In the genomic region with DNA sequence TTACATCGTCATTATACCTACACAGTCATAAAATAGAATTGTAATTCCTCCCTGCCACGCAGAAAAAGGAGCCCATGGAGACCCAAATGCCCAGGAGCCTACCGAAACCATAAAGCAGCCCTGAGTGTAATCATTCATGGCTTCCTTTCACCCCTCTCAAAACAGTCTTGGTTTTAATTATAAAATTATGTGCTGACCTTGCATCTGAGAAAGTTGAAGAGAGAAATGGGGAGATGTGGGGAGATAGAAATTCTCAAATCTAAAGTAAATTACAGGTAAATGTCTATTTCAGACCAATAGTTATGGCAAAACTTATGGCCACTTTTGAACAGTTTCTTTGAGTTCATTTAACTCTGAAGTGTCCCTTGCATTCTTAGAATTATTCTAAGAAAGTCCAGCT, we compare ENCODE assay signal across 22 cellular contexts.
A peak's percentile ranks its signal among the peaks of the same experiment; 100 is the strongest.
DNase-seq lines count a peak whose midpoint lies in the region; ATAC-seq, FAIRE-seq and TF ChIP-seq lines count a peak whose summit lies in the region.
"Had no signal": no experiment of that assay in that cellular context is flagged by ENCODE, and none has a peak within 500 bp of the region (broad histone marks: within the 10 kb centered on the region; RNA-seq: fewer than 3 reads in every experiment).

No MANE protein-coding gene starts in this region.

- no peak overlapping the region for H2AFZ ChIP-seq in HepG2 (ENCODE audit: low read length)
- no peak overlapping the region for H2AFZ ChIP-seq in GM23338
- peak overlapping the region; percentile 21 for H2AFZ ChIP-seq in neural progenitor cell (replicated peaks)

- DNase-seq in HepG2 (ENCODE audit: low spot score) (no peak), right lobe of liver (no peak), GM23338 (ENCODE audit: low spot score) (peak; percentile 23), neural progenitor cell (ENCODE audit: low spot score) (no peak), T-helper 9 cell (no peak), mesendoderm (no peak)
- DNase-seq: 8988T; AML-193; Caco-2; Calu3; CD4-positive, alpha-beta T cell; CD8-positive, alpha-beta T cell; DMS79 treated with DMSO at 0.1 percent for 48 hours; GF-D8 had no signal

- H3K79me1 ChIP-seq in mesendoderm (ENCODE audit: low read length): no peaks in the 10 kb centered on the region

- H3K4me1 ChIP-seq in HepG2 (ENCODE audit: insufficient read depth, low read length): no peaks in the 10 kb centered on the region
- H3K4me1 ChIP-seq in right lobe of liver: no peaks in the 10 kb centered on the region
- H3K4me1 ChIP-seq in GM23338 (ENCODE audit: insufficient read depth): no peaks in the 10 kb centered on the region
- peaks cover 8% of the 10 kb centered on the region for H3K4me1 ChIP-seq in neural progenitor cell
- H3K4me1 ChIP-seq in mesendoderm (ENCODE audit: control insufficient read depth, low read depth, low read length): no peaks in the 10 kb centered on the region
- H3K4me1 ChIP-seq: BLaER1 treated with 17β-estradiol and CSF1 and Interleukin-3, amounts not matched to agents 10 nM and 100 nM; Caco-2 had no signal

- H3K9me3 Mint-ChIP-seq in GM23338 (peaks cover 4% of the 10 kb centered on the region; the same call in 2 of the 3 replicates), neural progenitor cell (peaks cover 3% of the 10 kb centered on the region)

- in situ Hi-C loops in HepG2 (cut with HindIII; ENCODE audit: extremely low pct_ligation_motif_present, low pct_unique_long_range_greater_than_20kb): no loop called here

- no peak overlapping the region for H2AK5ac ChIP-seq in mesendoderm (ENCODE audit: low read length)

- H4K5ac ChIP-seq in mesendoderm (ENCODE audit: low read length): no peak overlapping the region

- TF ChIP-seq CTCF in HepG2 (CRISPR knock-in tag; IDR thresholded peaks at IDR 0.05) (no peak), right lobe of liver (IDR thresholded peaks at IDR 0.05) (no peak), GM23338 (conservative IDR thresholded peaks at IDR 0.05; ENCODE audit: low read depth in 2 of 2) (no peak), neural progenitor cell (IDR thresholded peaks at IDR 0.05) (no peak)

- H3K4ac ChIP-seq in mesendoderm (ENCODE audit: low read depth, low read length): no peak overlapping the region

- H3F3A ChIP-seq in GM23338 (replicated peaks; ENCODE audit: low read depth): no peaks in the 10 kb centered on the region
- no peaks in the 10 kb centered on the region for H3F3A ChIP-seq in neural progenitor cell (ENCODE audit: low read depth)

- H2BK120ac ChIP-seq in mesendoderm (ENCODE audit: low read depth, low read length): no peak overlapping the region

- intact Hi-C loops in HepG2 (cut with micrococcal nuclease; ENCODE audit: unreplicated experiment): no loop called here
- intact Hi-C loops in right lobe of liver (cut with DNase I): no loop called here

- H3K9me3 ChIP-seq in HepG2 (ENCODE audit: low read length) (peaks cover 19% of the 10 kb centered on the region; the same call in 1 of the 2 replicates), right lobe of liver (no peaks in the 10 kb centered on the region), neural progenitor cell (ENCODE audit: low read depth) (no peaks in the 10 kb centered on the region)
- H3K9me3 ChIP-seq: Caco-2 had no signal

- no peak overlapping the region for H3K23ac ChIP-seq in mesendoderm (ENCODE audit: low read length)

- H3K36me3 Mint-ChIP-seq in GM23338 (ENCODE audit: low read depth) (no peaks in the 10 kb centered on the region), neural progenitor cell (no peaks in the 10 kb centered on the region)
- H3K36me3 Mint-ChIP-seq: CD8-positive, alpha-beta T cell had no signal

- H3K79me2 ChIP-seq in HepG2 (ENCODE audit: insufficient read depth, low read length): no peaks in the 10 kb centered on the region
- no peaks in the 10 kb centered on the region for H3K79me2 ChIP-seq in GM23338 (replicated peaks; ENCODE audit: insufficient read depth)
- H3K79me2 ChIP-seq in neural progenitor cell (ENCODE audit: low read depth): no peaks in the 10 kb centered on the region
- H3K79me2 ChIP-seq in mesendoderm (ENCODE audit: control insufficient read depth, insufficient read depth, low read length): no peaks in the 10 kb centered on the region

- no peak overlapping the region for H2BK5ac ChIP-seq in mesendoderm (ENCODE audit: low read length)

- H2BK15ac ChIP-seq in mesendoderm (replicated peaks; ENCODE audit: low read depth): no peak overlapping the region

- POLR2A ChIA-PET in HepG2 (lab: Yijun Ruan, JAX): no interaction called here

- H4K20me1 ChIP-seq in HepG2 (ENCODE audit: insufficient read depth, low read length) (no peaks in the 10 kb centered on the region), GM23338 (replicated peaks; ENCODE audit: insufficient read depth) (no peaks in the 10 kb centered on the region), neural progenitor cell (ENCODE audit: low read depth) (no peaks in the 10 kb centered on the region)
- H4K20me1 ChIP-seq: BLaER1 treated with 17β-estradiol and CSF1 and Interleukin-3, amounts not matched to agents 10 nM and 100 nM had no signal

- CTCF ChIA-PET in HepG2 (lab: Yijun Ruan, JAX; ENCODE audit: low intra/inter-chr PET ratio, low total read pairs): no interaction called here

- H3K36me3 ChIP-seq in HepG2 (replicated peaks in 1 of 2; ENCODE audit: control insufficient read depth in 1 of 2, insufficient read depth in 2 of 2, low read length in 2 of 2) (no peaks in the 10 kb centered on the region), right lobe of liver (no peaks in the 10 kb centered on the region), GM23338 (ENCODE audit: insufficient read depth) (no peaks in the 10 kb centered on the region), neural progenitor cell (no peaks in the 10 kb centered on the region), mesendoderm (ENCODE audit: control insufficient read depth, insufficient read depth, low read length) (no peaks in the 10 kb centered on the region)
- H3K36me3 ChIP-seq: BLaER1 treated with 17β-estradiol and CSF1 and Interleukin-3, amounts not matched to agents 10 nM and 100 nM had no signal

- H3K9ac ChIP-seq in HepG2 (ENCODE audit: insufficient read depth, low read depth, low read length): no peak overlapping the region
- H3K9ac ChIP-seq in neural progenitor cell: no peak overlapping the region
- no peak overlapping the region for H3K9ac ChIP-seq in mesendoderm (ENCODE audit: low read length)
- H3K9ac ChIP-seq: BLaER1 treated with 17β-estradiol and CSF1 and Interleukin-3, amounts not matched to agents 10 nM and 100 nM had no signal

- H3K4me1 Mint-ChIP-seq in GM23338 (peaks cover 7% of the 10 kb centered on the region; the same call in 1 of the 3 replicates), neural progenitor cell (no peaks in the 10 kb centered on the region)
- H3K4me1 Mint-ChIP-seq: B cell had no signal

- H3K9me2 ChIP-seq in GM23338 (ENCODE audit: insufficient read depth): peaks cover 12% of the 10 kb centered on the region

- no peak overlapping the region for H3K27ac Mint-ChIP-seq in GM23338
- no peak overlapping the region for H3K27ac Mint-ChIP-seq in neural progenitor cell
- H3K27ac Mint-ChIP-seq: B cell; CD4-positive, alpha-beta T cell; CD8-positive, alpha-beta T cell had no signal

- BruUV-seq in HepG2 (replicated peaks; lab: Mats Ljungman, UMichigan): no TSS peak

- TF ChIP-seq POLR2A in HepG2 (IDR thresholded peaks at IDR 0.05; ENCODE audit: insufficient read depth in 1 of 2, low read depth in 2 of 2, low read length in 2 of 2) (no peak), right lobe of liver (IDR thresholded peaks at IDR 0.05) (no peak)

- H3K27me3 Mint-ChIP-seq in GM23338 (ENCODE audit: insufficient read depth, low read depth, poor library complexity) (no peaks in the 10 kb centered on the region), neural progenitor cell (ENCODE audit: insufficient read depth, low read depth) (no peaks in the 10 kb centered on the region)
- H3K27me3 Mint-ChIP-seq: B cell; CD4-positive, alpha-beta T cell had no signal

- no peaks in the 10 kb centered on the region for H3K27me3 ChIP-seq in HepG2 (ENCODE audit: control insufficient read depth in 1 of 2, insufficient read depth in 2 of 2, low read length in 2 of 2)
- no peaks in the 10 kb centered on the region for H3K27me3 ChIP-seq in right lobe of liver
- H3K27me3 ChIP-seq in GM23338 (ENCODE audit: insufficient read depth): no peaks in the 10 kb centered on the region
- H3K27me3 ChIP-seq in neural progenitor cell: no peaks in the 10 kb centered on the region
- no peaks in the 10 kb centered on the region for H3K27me3 ChIP-seq in mesendoderm (ENCODE audit: insufficient read depth, low read length, poor library complexity)
- H3K27me3 ChIP-seq: BLaER1 treated with 17β-estradiol and CSF1 and Interleukin-3, amounts not matched to agents 10 nM and 100 nM had no signal

- H3K4me3 ChIP-seq in HepG2 (replicated peaks in 1 of 3; ENCODE audit: insufficient read depth in 1 of 3, low read depth in 2 of 3, low read length in 3 of 3) (no peak overlapping the region), right lobe of liver (no peak overlapping the region), GM23338 (no peak overlapping the region), neural progenitor cell (no peak overlapping the region), mesendoderm (ENCODE audit: low read length) (no peak overlapping the region)
- H3K4me3 ChIP-seq: BLaER1 treated with 17β-estradiol and CSF1 and Interleukin-3, amounts not matched to agents 10 nM and 100 nM had no signal

- no peak overlapping the region for H3K27ac ChIP-seq in HepG2 (ENCODE audit: extremely low read length, insufficient read depth, low read length)
- no peak overlapping the region for H3K27ac ChIP-seq in right lobe of liver
- H3K27ac ChIP-seq in GM23338 (ENCODE audit: low read depth): no peak overlapping the region
- H3K27ac ChIP-seq in neural progenitor cell: no peak overlapping the region
- H3K27ac ChIP-seq in mesendoderm (ENCODE audit: low read depth, low read length): no peak overlapping the region
- H3K27ac ChIP-seq: BLaER1 treated with 17β-estradiol and CSF1 and Interleukin-3, amounts not matched to agents 10 nM and 100 nM; C4-2B had no signal

- H3K4me3 Mint-ChIP-seq in GM23338: no peak overlapping the region
- H3K4me3 Mint-ChIP-seq in neural progenitor cell: no peak overlapping the region
- H3K4me3 Mint-ChIP-seq: B cell; CD4-positive, alpha-beta T cell; CD8-positive, alpha-beta T cell had no signal

- H3K4me2 ChIP-seq in HepG2 (ENCODE audit: low read depth, low read length) (no peak overlapping the region), GM23338 (no peak overlapping the region), neural progenitor cell (no peak overlapping the region), mesendoderm (ENCODE audit: low read length) (no peak overlapping the region)
- H3K4me2 ChIP-seq: BLaER1 treated with 17β-estradiol and CSF1 and Interleukin-3, amounts not matched to agents 10 nM and 100 nM had no signal

- TF ChIP-seq RAD21 in HepG2 (CRISPR knock-in tag; IDR thresholded peaks at IDR 0.05): no peak

- ATAC-seq in HepG2 (no peak), right lobe of liver (no peak), GM23338 (no peak)
- ATAC-seq: CD8-positive, alpha-beta T cell had no signal

- no peak overlapping the region for H3K18ac ChIP-seq in mesendoderm (ENCODE audit: low read length)

- no peak for TF ChIP-seq EP300 in HepG2 (IDR thresholded peaks at IDR 0.05; ENCODE audit: low read depth in 2 of 2, low read length in 2 of 2)
- no peak for TF ChIP-seq EP300 in HepG2 (CRISPR knock-in tag; IDR thresholded peaks at IDR 0.05; ENCODE audit: borderline replicate concordance)

- no peak for FAIRE-seq in HepG2 (lab: Jason Lieb, UNC)
- FAIRE-seq: A204.1, D721Med, G401.6, GM12891, GM19239 had no signal

- no peak overlapping the region for H4K8ac ChIP-seq in mesendoderm (ENCODE audit: low read depth, low read length)

- under 1% methylated on average over 3 of the region's 3 CpGs for WGBS in HepG2 (ENCODE audit: low lambda C conversion rate)
- WGBS in right lobe of liver (ENCODE audit: insufficient coverage, low coverage, low lambda C conversion rate, missing lambda C conversion rate): 47% methylated on average over 3 of the region's 3 CpGs
- WGBS in mesendoderm (ENCODE audit: extremely low coverage, insufficient coverage, low lambda C conversion rate): no CpG with 5 or more reads among the region's 3 CpGs

- no peak overlapping the region for H3K56ac ChIP-seq in mesendoderm (ENCODE audit: low read length)
